In genomic region chr15:39285066-39285465, GRCh38 we compare ENCODE assay signal across 24 cellular contexts.
"Had no signal": no experiment of that assay in that cellular context is flagged by ENCODE, and none has a peak within 500 bp of the region (broad histone marks: within the 10 kb centered on the region; RNA-seq: fewer than 3 reads in every experiment).

No MANE protein-coding gene starts in this region.

- H3K4me1 ChIP-seq: gastrocnemius medialis, left lung, upper lobe of right lung had no signal

- H3K27ac Mint-ChIP-seq: activated CD4-positive, alpha-beta T cell treated with anti-CD3 and anti-CD28 coated beads, Interleukin-2, amount 10 ng/mL, durations not matched to agents 7 days and 5 days; activated CD8-positive, alpha-beta memory T cell treated with anti-CD3 and anti-CD28 coated beads, Interleukin-2, amount 10 ng/mL, durations not matched to agents 7 days and 5 days; activated CD8-positive, alpha-beta T cell treated with anti-CD3 and anti-CD28 coated beads for 36 hours; activated naive CD4-positive, alpha-beta T cell treated with anti-CD3 and anti-CD28 coated beads, Interleukin-2, amount 10 ng/mL, durations not matched to agents 7 days and 5 days; nephron progenitor cell had no signal

- DNase-seq: activated CD4-positive, alpha-beta T cell treated with anti-CD3 and anti-CD28 coated beads, Interleukin-2, amount 10 ng/mL, durations not matched to agents 7 days and 5 days; activated CD4-positive, CD25-positive, alpha-beta regulatory T cell treated with anti-CD3 and anti-CD28 coated beads, Interleukin-2, amount 50 U/mL, for 72 hours; activated CD8-positive, alpha-beta memory T cell treated with anti-CD3 and anti-CD28 coated beads, Interleukin-2, amount 10 ng/mL, durations not matched to agents 7 days and 5 days; activated CD8-positive, alpha-beta T cell treated with anti-CD3 and anti-CD28 coated beads for 36 hours; activated effector memory CD4-positive, alpha-beta T cell treated with anti-CD3 and anti-CD28 coated beads, Interleukin-2, amount 50 U/mL, for 16 hours; activated naive CD4-positive, alpha-beta T cell treated with anti-CD3 and anti-CD28 coated beads, Interleukin-2, amount 10 ng/mL, durations not matched to agents 7 days and 5 days; activated T-cell treated with anti-CD3 and anti-CD28 coated beads for 4 hours; anterior cingulate cortex; brain microvascular endothelial cell; caudate nucleus; dorsolateral prefrontal cortex; gastrocnemius medialis; hippocampal formation; kidney glomerular epithelial cell; left lung; nephron progenitor cell; nucleus accumbens; sigmoid colon; stimulated activated CD4-positive, alpha-beta T cell treated with anti-CD3 and anti-CD28 coated beads, Interleukin-4, amount 100 ng/mL, for 24 hours; stimulated activated naive CD8-positive, alpha-beta T cell treated with anti-CD3 and anti-CD28 coated beads, Interleukin-15, Interleukin-2, amounts not matched to agents 100 U/mL and 50 U/mL, for 24 hours; T-helper 1 cell; upper lobe of right lung; WERI-Rb-1 had no signal

- H3K9me3 ChIP-seq: gastrocnemius medialis, left lung, sigmoid colon, upper lobe of right lung had no signal

- ATAC-seq: activated CD8-positive, alpha-beta memory T cell treated with anti-CD3 and anti-CD28 coated beads, Interleukin-2, amount 10 ng/mL, durations not matched to agents 7 days and 5 days; activated CD8-positive, alpha-beta T cell treated with anti-CD3 and anti-CD28 coated beads for 36 hours; gastrocnemius medialis; left lung; stimulated activated naive CD8-positive, alpha-beta T cell treated with anti-CD3 and anti-CD28 coated beads, Interleukin-15, Interleukin-2, amounts not matched to agents 100 U/mL and 50 U/mL, for 24 hours; upper lobe of right lung had no signal

- H3K4me1 Mint-ChIP-seq: activated CD4-positive, alpha-beta T cell treated with anti-CD3 and anti-CD28 coated beads, Interleukin-2, amount 10 ng/mL, durations not matched to agents 7 days and 5 days; activated CD8-positive, alpha-beta memory T cell treated with anti-CD3 and anti-CD28 coated beads, Interleukin-2, amount 10 ng/mL, durations not matched to agents 7 days and 5 days; activated naive CD4-positive, alpha-beta T cell treated with anti-CD3 and anti-CD28 coated beads, Interleukin-2, amount 10 ng/mL, durations not matched to agents 7 days and 5 days; nephron progenitor cell had no signal

- H3K36me3 Mint-ChIP-seq: activated CD8-positive, alpha-beta memory T cell treated with anti-CD3 and anti-CD28 coated beads, Interleukin-2, amount 10 ng/mL, durations not matched to agents 7 days and 5 days; activated naive CD4-positive, alpha-beta T cell treated with anti-CD3 and anti-CD28 coated beads, Interleukin-2, amount 10 ng/mL, durations not matched to agents 7 days and 5 days had no signal

- H3K27me3 ChIP-seq: brain microvascular endothelial cell, gastrocnemius medialis, sigmoid colon, upper lobe of right lung had no signal

- H3K4me3 ChIP-seq: dorsolateral prefrontal cortex, gastrocnemius medialis, left lung, lung, sigmoid colon, upper lobe of right lung had no signal

- H3K9me3 Mint-ChIP-seq: activated CD4-positive, alpha-beta T cell treated with anti-CD3 and anti-CD28 coated beads, Interleukin-2, amount 10 ng/mL, durations not matched to agents 7 days and 5 days; activated naive CD4-positive, alpha-beta T cell treated with anti-CD3 and anti-CD28 coated beads, Interleukin-2, amount 10 ng/mL, durations not matched to agents 7 days and 5 days had no signal

- H3K4me3 Mint-ChIP-seq: activated CD4-positive, alpha-beta T cell treated with anti-CD3 and anti-CD28 coated beads, Interleukin-2, amount 10 ng/mL, durations not matched to agents 7 days and 5 days; activated CD8-positive, alpha-beta memory T cell treated with anti-CD3 and anti-CD28 coated beads, Interleukin-2, amount 10 ng/mL, durations not matched to agents 7 days and 5 days; activated CD8-positive, alpha-beta T cell treated with anti-CD3 and anti-CD28 coated beads for 36 hours; activated naive CD4-positive, alpha-beta T cell treated with anti-CD3 and anti-CD28 coated beads, Interleukin-2, amount 10 ng/mL, durations not matched to agents 7 days and 5 days; nephron progenitor cell had no signal

- H3K36me3 ChIP-seq: brain microvascular endothelial cell, gastrocnemius medialis, left lung, sigmoid colon, upper lobe of right lung, WERI-Rb-1 had no signal
